ENCODE assay signal across 8 cellular contexts in genomic region chr4:103934178-103934789, GRCh38.
A peak's percentile ranks its signal among the peaks of the same experiment; 100 is the strongest.
DNase-seq lines count a peak whose midpoint lies in the region; ATAC-seq and TF ChIP-seq lines count a peak whose summit lies in the region.

No MANE protein-coding gene starts in this region.

- no peaks in the 10 kb centered on the region for H3K27me3 Mint-ChIP-seq in activated naive CD4-positive, alpha-beta T cell treated with anti-CD3 and anti-CD28 coated beads for 36 hours (ENCODE audit: low read depth)
- H3K27me3 Mint-ChIP-seq in activated naive CD4-positive, alpha-beta T cell treated with anti-CD3 and anti-CD28 coated beads, Interleukin-2, amount 10 ng/mL, durations not matched to agents 7 days and 5 days = no peaks in the 10 kb centered on the region
- H3K27me3 Mint-ChIP-seq in neural crest cell (ENCODE audit: low read depth) = no peaks in the 10 kb centered on the region

- TF ChIP-seq CTCF in OCI-LY7 (conservative IDR thresholded peaks at IDR 0.05; ENCODE audit: low read length) (peak; percentile 95), neural crest cell (conservative IDR thresholded peaks at IDR 0.05) (peak; percentile 91)

- no peak overlapping the region for H2AFZ ChIP-seq in OCI-LY7 (ENCODE audit: low read length)

- no peaks in the 10 kb centered on the region for H4K20me1 ChIP-seq in OCI-LY7 (ENCODE audit: insufficient read depth, low read length)

- H3K9me3 ChIP-seq in OCI-LY7 (ENCODE audit: low read length) = no peaks in the 10 kb centered on the region

- no peaks in the 10 kb centered on the region for H3K9me3 Mint-ChIP-seq in activated naive CD4-positive, alpha-beta T cell treated with anti-CD3 and anti-CD28 coated beads for 36 hours
- no peaks in the 10 kb centered on the region for H3K9me3 Mint-ChIP-seq in activated naive CD4-positive, alpha-beta T cell treated with anti-CD3 and anti-CD28 coated beads, Interleukin-2, amount 10 ng/mL, durations not matched to agents 7 days and 5 days
- H3K9me3 Mint-ChIP-seq in neural crest cell = peaks cover 8% of the 10 kb centered on the region

- no peaks in the 10 kb centered on the region for H3K36me3 Mint-ChIP-seq in activated naive CD4-positive, alpha-beta T cell treated with anti-CD3 and anti-CD28 coated beads for 36 hours (ENCODE audit: low read depth)
- H3K36me3 Mint-ChIP-seq in activated naive CD4-positive, alpha-beta T cell treated with anti-CD3 and anti-CD28 coated beads, Interleukin-2, amount 10 ng/mL, durations not matched to agents 7 days and 5 days = no peaks in the 10 kb centered on the region
- H3K36me3 Mint-ChIP-seq in neural crest cell (ENCODE audit: low read depth) = no peaks in the 10 kb centered on the region

- POLR2A ChIA-PET in OCI-LY7 (lab: Charles Lee) = interaction anchor here (0.7 kb wide), 1 partner anchor 599 kb away, joined by 3 read pairs; no protein-coding TSS in a partner anchor

- ATAC-seq in GM21390 (IDR thresholded peaks at IDR 0.05; ENCODE audit: unreplicated experiment) (peak; percentile 83), HG03575 (IDR thresholded peaks at IDR 0.05; ENCODE audit: extremely low read depth, insufficient number of reproducible peaks, low FRiP score, unreplicated experiment) (peak; percentile 86), HG03139 (IDR thresholded peaks at IDR 0.05; ENCODE audit: unreplicated experiment) (no peak)

- H3K4me3 Mint-ChIP-seq in activated naive CD4-positive, alpha-beta T cell treated with anti-CD3 and anti-CD28 coated beads for 36 hours = no peak overlapping the region
- no peak overlapping the region for H3K4me3 Mint-ChIP-seq in activated naive CD4-positive, alpha-beta T cell treated with anti-CD3 and anti-CD28 coated beads, Interleukin-2, amount 10 ng/mL, durations not matched to agents 7 days and 5 days
- no peak overlapping the region for H3K4me3 Mint-ChIP-seq in neural crest cell

- H3K36me3 ChIP-seq in OCI-LY7 (ENCODE audit: insufficient read depth, low read length) = no peaks in the 10 kb centered on the region

- CTCF ChIA-PET in activated naive CD4-positive, alpha-beta T cell treated with anti-CD3 and anti-CD28 coated beads for 36 hours (lab: Charles Lee) = no interaction called here
- CTCF ChIA-PET in activated naive CD4-positive, alpha-beta T cell treated with anti-CD3 and anti-CD28 coated beads, Interleukin-2, amount 10 ng/mL, durations not matched to agents 7 days and 5 days (lab: Charles Lee) = no interaction called here
- CTCF ChIA-PET in OCI-LY7 (lab: Charles Lee; ENCODE audit: unreplicated experiment) = no interaction called here

- no peaks in the 10 kb centered on the region for H3K4me1 ChIP-seq in OCI-LY7 (ENCODE audit: insufficient read depth, low read length, poor library complexity, severe bottlenecking)

- H3K4me2 ChIP-seq in OCI-LY7 (ENCODE audit: low read length) = no peak overlapping the region

- H3K27ac ChIP-seq in OCI-LY7 (ENCODE audit: low read depth, low read length, poor library complexity, severe bottlenecking) = no peak overlapping the region

- H3K4me3 ChIP-seq in OCI-LY7 (ENCODE audit: low read depth, low read length, poor library complexity, severe bottlenecking) = no peak overlapping the region

- peak; percentile 30 for DNase-seq in activated naive CD4-positive, alpha-beta T cell treated with anti-CD3 and anti-CD28 coated beads for 36 hours
- no peak for DNase-seq in activated naive CD4-positive, alpha-beta T cell treated with anti-CD3 and anti-CD28 coated beads, Interleukin-2, amount 10 ng/mL, durations not matched to agents 7 days and 5 days
- DNase-seq in OCI-LY7 (ENCODE audit: low spot score) (peak; percentile 60), neural crest cell (ENCODE audit: low read depth, low spot score) (peak; percentile 45)
- peak; percentile 3 for DNase-seq in effector CD4-positive, alpha-beta T cell

- H3K27ac Mint-ChIP-seq in activated naive CD4-positive, alpha-beta T cell treated with anti-CD3 and anti-CD28 coated beads for 36 hours = no peak overlapping the region
- no peak overlapping the region for H3K27ac Mint-ChIP-seq in activated naive CD4-positive, alpha-beta T cell treated with anti-CD3 and anti-CD28 coated beads, Interleukin-2, amount 10 ng/mL, durations not matched to agents 7 days and 5 days
- H3K27ac Mint-ChIP-seq in neural crest cell (ENCODE audit: unreplicated experiment) = no peak overlapping the region

- BruUV-seq in OCI-LY7 (replicated peaks; lab: Mats Ljungman, UMichigan) = no TSS peak

- no peaks in the 10 kb centered on the region for H3K9me2 ChIP-seq in OCI-LY7 (ENCODE audit: insufficient read depth, low read length)

- intact Hi-C loops in activated naive CD4-positive, alpha-beta T cell treated with anti-CD3 and anti-CD28 coated beads for 36 hours (cut with micrococcal nuclease) = loop anchor here (1.0 to 10.0 kb wide), 6 partner anchors 456 to 1309 kb away; no protein-coding TSS in a partner anchor
- intact Hi-C loops in OCI-LY7 (cut with micrococcal nuclease; ENCODE audit: unreplicated experiment) = no loop called here

- no peaks in the 10 kb centered on the region for H3K79me2 ChIP-seq in OCI-LY7 (ENCODE audit: insufficient read depth, low read depth, low read length)

- H3K4me1 Mint-ChIP-seq in activated naive CD4-positive, alpha-beta T cell treated with anti-CD3 and anti-CD28 coated beads for 36 hours (ENCODE audit: low read depth) = no peaks in the 10 kb centered on the region
- H3K4me1 Mint-ChIP-seq in activated naive CD4-positive, alpha-beta T cell treated with anti-CD3 and anti-CD28 coated beads, Interleukin-2, amount 10 ng/mL, durations not matched to agents 7 days and 5 days = no peaks in the 10 kb centered on the region
- peaks cover 8% of the 10 kb centered on the region for H3K4me1 Mint-ChIP-seq in neural crest cell
